Comparison of ENCODE assay signal across 8 cellular contexts in genomic region chr1:26538480-26539412, GRCh38. TPM values are rescaled to one million over a fixed set of nuclear protein-coding genes. Genes with fewer than 3 reads are reported as not detected.
DNase-seq lines count a peak whose midpoint lies in the region; ATAC-seq and TF ChIP-seq lines count a peak whose summit lies in the region.

No MANE protein-coding gene starts in this region.

- no peaks in the 10 kb centered on the region for H3K36me3 ChIP-seq in osteoblast (ENCODE audit: insufficient read depth, low read length)

- H3K9me3 ChIP-seq in osteoblast (ENCODE audit: low read depth, low read length): no peaks in the 10 kb centered on the region

- peaks cover 56 to 65% (median 59%) of the 10 kb centered on the region in 3 donors for H3K4me1 Mint-ChIP-seq in IgD-negative memory B cell
- H3K4me1 Mint-ChIP-seq in WTC11: peaks cover 24% of the 10 kb centered on the region

- no peaks in the 10 kb centered on the region for H3K27me3 Mint-ChIP-seq in IgD-negative memory B cell
- H3K27me3 Mint-ChIP-seq in WTC11 (ENCODE audit: low read depth): no peaks in the 10 kb centered on the region

- H2AFZ ChIP-seq in osteoblast (ENCODE audit: low read length): no peak overlapping the region

- no peaks in the 10 kb centered on the region for H4K20me1 ChIP-seq in osteoblast (ENCODE audit: insufficient read depth, low read length)

- CTCF ChIA-PET in WTC11 (lab: Charles Lee): interaction anchor here (0.5 to 5.4 kb wide), 56 partner anchors 10 to 365 kb away, joined by 3 to 85 read pairs (median 4); partner anchors contain the start of genes CEP85, GPN2, HMGN2 and PIGV

- DNase-seq in DMS 273 (lab: John Stamatoyannopoulos, UW; ENCODE audit: unreplicated experiment) (peak; percentile 84), WTC11 (ENCODE audit: low spot score) (peak; percentile 65), ecto neural progenitor cell (ENCODE audit: low spot score) (peak; percentile 60), osteoblast (ENCODE audit: insufficient read length, low spot score, missing footprints) (peak; percentile 85), NCI-H1048 (lab: John Stamatoyannopoulos, UW) (no peak)

- POLR2A ChIA-PET in WTC11 (lab: Charles Lee): interaction anchor here (1.3 kb wide), 1 partner anchor 38 kb away, joined by 9 read pairs; no protein-coding TSS in a partner anchor

- H3K27ac ChIP-seq in osteoblast (ENCODE audit: low read depth, low read length): no peak overlapping the region

- no peak overlapping the region for H3K4me3 ChIP-seq in osteoblast (ENCODE audit: insufficient read depth, low read length)

- H3K4me3 Mint-ChIP-seq in IgD-negative memory B cell: peak overlapping the region in 3 of 4 donors; percentile 34 to 81 (median 77)
- no peak overlapping the region for H3K4me3 Mint-ChIP-seq in WTC11

- peak; percentile 75 for TF ChIP-seq CTCF in WTC11 (IDR thresholded peaks at IDR 0.05)
- peak; percentile 64 for TF ChIP-seq CTCF in osteoblast (IDR thresholded peaks at IDR 0.05; ENCODE audit: extremely low read depth, low read depth, low read length)

- no peaks in the 10 kb centered on the region for H3K27me3 ChIP-seq in osteoblast (ENCODE audit: insufficient read depth, low read length)

- peak; percentile 38 for ATAC-seq in WTC11
- no peak for ATAC-seq in HG02973 (IDR thresholded peaks at IDR 0.05; ENCODE audit: unreplicated experiment)
- no peak for ATAC-seq in GM18873 (IDR thresholded peaks at IDR 0.05; ENCODE audit: low FRiP score, unreplicated experiment)

- no peak overlapping the region for H3K4me2 ChIP-seq in osteoblast (ENCODE audit: insufficient read depth, low read length)

- H3K27ac Mint-ChIP-seq in IgD-negative memory B cell (peak overlapping the region; percentile 86 to 95 (median 93)), WTC11 (peak overlapping the region; percentile 42; the same call in 1 of the 2 replicates)

- H3K4me1 ChIP-seq in osteoblast (ENCODE audit: insufficient read depth, low read length): peaks cover 9% of the 10 kb centered on the region

- no peaks in the 10 kb centered on the region for H3K79me2 ChIP-seq in osteoblast (ENCODE audit: insufficient read depth, low read length)

- H3K36me3 Mint-ChIP-seq in IgD-negative memory B cell (no peaks in the 10 kb centered on the region), WTC11 (peaks cover 7% of the 10 kb centered on the region)

- H3K9me3 Mint-ChIP-seq in IgD-negative memory B cell: peaks cover 0 to 1% (median 0%) of the 10 kb centered on the region in 3 donors
- H3K9me3 Mint-ChIP-seq in WTC11: no peaks in the 10 kb centered on the region

TF ChIP-seq in WTC11, 78 proteins besides CTCF, POLR2A, EP300 and RAD21:
- TF ChIP-seq PREB (CRISPR knock-in tag; IDR thresholded peaks at IDR 0.05; ENCODE audit: borderline replicate concordance) (no peak), GTF2I (CRISPR knock-in tag; conservative IDR thresholded peaks at IDR 0.05) (peak; percentile 71; the same call in 1 of the 2 replicates)

RNA-seq across cellular contexts. Expression of gene RPS6KA1, which starts 9.2 kb away (rescaled TPM):
- 152 TPM for polyA plus RNA-seq in IgD-negative memory B cell
- 55.6 to 65.5 TPM (median 57.7 TPM) in 3 replicates for total RNA-seq in WTC11 (2021)
- total RNA-seq in osteoblast: 2.2 and 2.4 TPM in 2 replicates

Comparison
In these comparisons a context has a peak if more than half of its experiments do, and no peak if none do; other contexts are left out.
1. RNA of gene RPS6KA1, which starts 9.2 kb away (total RNA-seq): 55.6 to 65.5 TPM in WTC11; 2.2 to 2.4 TPM in osteoblast; every median in the first group is over 10 times any median in the second.